Comparison of ENCODE assay signal across 19 cellular contexts in the genomic region with DNA sequence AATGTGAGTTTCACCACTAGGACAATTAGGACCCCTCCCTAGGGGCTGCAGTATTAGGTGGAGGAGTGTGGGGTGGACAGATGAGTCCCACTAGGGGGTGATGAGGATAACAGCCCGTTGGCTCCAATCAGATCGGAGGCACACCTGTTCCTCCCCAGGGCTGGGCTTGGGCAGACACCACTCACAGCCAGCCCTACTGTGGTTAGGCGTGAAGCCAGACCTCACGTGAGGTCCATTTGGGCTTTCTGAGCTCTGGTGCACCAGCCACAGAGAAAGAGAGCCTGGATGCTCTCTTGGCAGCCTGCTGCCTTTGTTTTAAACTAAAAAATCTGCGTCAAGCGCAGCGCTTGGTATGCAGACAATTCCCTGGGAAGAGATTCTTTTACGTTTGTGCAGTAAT.
"Had no signal": no experiment of that assay in that cellular context is flagged by ENCODE, and none has a peak within 500 bp of the region (broad histone marks: within the 10 kb centered on the region; RNA-seq: fewer than 3 reads in every experiment).

No MANE protein-coding gene starts in this region.

- H3K9me3 Mint-ChIP-seq: activated naive CD8-positive, alpha-beta T cell treated with anti-CD3 and anti-CD28 coated beads, Interleukin-2, amount 10 ng/mL, durations not matched to agents 7 days and 5 days had no signal

- H3K27me3 Mint-ChIP-seq: activated CD8-positive, alpha-beta T cell treated with anti-CD3 and anti-CD28 coated beads for 36 hours had no signal

- DNase-seq: activated CD4-positive, alpha-beta T cell treated with anti-CD3 and anti-CD28 coated beads for 4 hours; activated CD8-positive, alpha-beta memory T cell treated with anti-CD3 and anti-CD28 coated beads, Interleukin-2, amount 50 U/mL, for 48 hours; activated CD8-positive, alpha-beta T cell treated with anti-CD3 and anti-CD28 coated beads for 36 hours; activated naive CD4-positive, alpha-beta T cell treated with anti-CD3 and anti-CD28 coated beads, Interleukin-2, amount 50 U/mL, for 16 hours; activated naive CD8-positive, alpha-beta T cell treated with anti-CD3 and anti-CD28 coated beads, Interleukin-2, amount 10 ng/mL, durations not matched to agents 7 days and 5 days; activated T-cell treated with anti-CD3 and anti-CD28 coated beads, Interleukin-2, amount 50 U/mL, for 1 hour; adrenal gland; anterior cingulate cortex; NCI-H1092; NCI-H1436; NCI-H1694 treated with DMSO at 0.1 percent for 48 hours; NCI-H2029 treated with DMSO at 0.1 percent for 48 hours; NCI-H2227 treated with DMSO at 0.1 percent for 48 hours; NCI-H526; Peyer's patch; Right ventricle myocardium superior; SJCRH30; SK-N-SH had no signal

- H3K4me3 Mint-ChIP-seq: activated CD8-positive, alpha-beta T cell treated with anti-CD3 and anti-CD28 coated beads for 36 hours; activated naive CD8-positive, alpha-beta T cell treated with anti-CD3 and anti-CD28 coated beads, Interleukin-2, amount 10 ng/mL, durations not matched to agents 7 days and 5 days had no signal

- ATAC-seq: activated CD4-positive, CD25-positive, alpha-beta regulatory T cell treated with anti-CD3 and anti-CD28 coated beads, Interleukin-2, amount 50 U/mL, for 24 hours; activated CD8-positive, alpha-beta T cell treated with anti-CD3 and anti-CD28 coated beads for 36 hours had no signal

- H3K27ac Mint-ChIP-seq: activated CD8-positive, alpha-beta T cell treated with anti-CD3 and anti-CD28 coated beads for 36 hours had no signal
